Comparison of ENCODE assay signal across 9 cellular contexts in the genomic region with DNA sequence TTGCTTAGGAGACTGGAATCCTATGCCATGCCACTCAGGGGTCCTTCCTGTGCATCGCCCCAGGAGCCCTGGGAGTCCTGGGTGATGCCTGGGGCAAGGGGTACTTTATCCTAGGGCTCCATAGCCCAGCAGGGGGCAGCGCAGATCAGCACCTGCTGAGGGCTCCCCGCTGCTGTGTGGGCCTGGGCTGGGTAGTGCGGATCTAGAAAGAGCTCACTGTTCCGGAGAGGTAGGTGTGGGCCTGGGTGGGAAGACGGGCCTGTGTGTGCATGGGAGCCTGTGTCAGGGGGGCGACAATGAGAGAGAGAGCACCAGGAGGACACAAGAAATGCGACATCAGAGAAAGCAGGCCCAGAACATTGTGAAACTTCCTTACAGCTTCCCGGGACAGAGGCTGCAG. TPM values are rescaled to one million over a fixed set of nuclear protein-coding genes. Genes with fewer than 3 reads are reported as not detected.
DNase-seq lines count a peak whose midpoint lies in the region; ATAC-seq and TF ChIP-seq lines count a peak whose summit lies in the region.
"Had no signal": no experiment of that assay in that cellular context is flagged by ENCODE, and none has a peak within 500 bp of the region (broad histone marks: within the 10 kb centered on the region; RNA-seq: fewer than 3 reads in every experiment).

No MANE protein-coding gene starts in this region.

- H3K36me3 Mint-ChIP-seq in endothelial cell (ENCODE audit: low read depth, unreplicated experiment), result peaks cover 3% of the 10 kb centered on the region
- no peaks in the 10 kb centered on the region for H3K36me3 Mint-ChIP-seq in naive thymus-derived CD8-positive, alpha-beta T cell
- H3K36me3 Mint-ChIP-seq: activated naive CD4-positive, alpha-beta T cell treated with anti-CD3 and anti-CD28 coated beads, Interleukin-2, amount 50 U/mL, for 24 hours had no signal

- H3K9me3 ChIP-seq in vagina, result no peaks in the 10 kb centered on the region

- no peak overlapping the region for H3K4me3 ChIP-seq in vagina

- H3K9me3 Mint-ChIP-seq in endothelial cell (ENCODE audit: unreplicated experiment), result no peaks in the 10 kb centered on the region
- H3K9me3 Mint-ChIP-seq in naive thymus-derived CD8-positive, alpha-beta T cell, result no peaks in the 10 kb centered on the region
- H3K9me3 Mint-ChIP-seq: activated naive CD4-positive, alpha-beta T cell treated with anti-CD3 and anti-CD28 coated beads, Interleukin-2, amount 50 U/mL, for 24 hours had no signal

- intact Hi-C loops in vagina (cut with DNase I), result no loop called here

- peaks cover 42% of the 10 kb centered on the region for H3K4me1 ChIP-seq in vagina

- H3K27me3 ChIP-seq in vagina, result no peaks in the 10 kb centered on the region

- TF ChIP-seq POLR2A in vagina (IDR thresholded peaks at IDR 0.05), result no peak

- ATAC-seq in naive thymus-derived CD8-positive, alpha-beta T cell, result peak; percentile 22 to 37

- POLR2A ChIA-PET in naive thymus-derived CD8-positive, alpha-beta T cell (lab: Charles Lee), result no interaction called here

- no peak overlapping the region for H3K27ac Mint-ChIP-seq in endothelial cell (ENCODE audit: unreplicated experiment)
- peak overlapping the region in 1 of 10 donors; percentile 39 for H3K27ac Mint-ChIP-seq in naive thymus-derived CD8-positive, alpha-beta T cell
- H3K27ac Mint-ChIP-seq: activated naive CD4-positive, alpha-beta T cell treated with anti-CD3 and anti-CD28 coated beads, Interleukin-2, amount 50 U/mL, for 24 hours had no signal

- DNase-seq in activated T-cell treated with anti-CD3 and anti-CD28 coated beads for 48 hours (ENCODE audit: low read depth) (peak; percentile 47), SK-N-DZ (ENCODE audit: low spot score) (peak; percentile 62), endothelial cell (ENCODE audit: low spot score) (peak; percentile 89), vagina (ENCODE audit: extremely low spot score in 2 of 2) (no peak), NCI-H748 treated with DMSO at 0.1 percent for 48 hours (lab: John Stamatoyannopoulos, UW) (no peak), NCI-H146 (lab: John Stamatoyannopoulos, UW) (no peak)
- no peak for DNase-seq in activated T-cell treated with anti-CD3 and anti-CD28 coated beads, Interleukin-2, amount 50 U/mL, for 1 hour
- peak in 5 of 10 donors; percentile 10 to 63 (median 15) for DNase-seq in naive thymus-derived CD8-positive, alpha-beta T cell

- TF ChIP-seq CTCF in endothelial cell (IDR thresholded peaks at IDR 0.05; ENCODE audit: unreplicated experiment) (peak; percentile 69), vagina (IDR thresholded peaks at IDR 0.05) (peak in 2 of 3 experiments; percentile 32 to 50)

- peaks cover 14% of the 10 kb centered on the region for H3K27me3 Mint-ChIP-seq in endothelial cell (ENCODE audit: unreplicated experiment)
- peaks cover 0 to 2% (median 0%) of the 10 kb centered on the region in 5 donors for H3K27me3 Mint-ChIP-seq in naive thymus-derived CD8-positive, alpha-beta T cell

- H3K27ac ChIP-seq in vagina, result no peak overlapping the region

- H3K4me1 Mint-ChIP-seq in endothelial cell (ENCODE audit: unreplicated experiment), result peaks cover 31% of the 10 kb centered on the region
- peaks cover 0 to 1% (median 0%) of the 10 kb centered on the region in 4 donors for H3K4me1 Mint-ChIP-seq in naive thymus-derived CD8-positive, alpha-beta T cell
- H3K4me1 Mint-ChIP-seq: activated naive CD4-positive, alpha-beta T cell treated with anti-CD3 and anti-CD28 coated beads, Interleukin-2, amount 50 U/mL, for 24 hours had no signal

- H3K36me3 ChIP-seq in vagina, result no peaks in the 10 kb centered on the region

- no peak overlapping the region for H3K4me3 Mint-ChIP-seq in endothelial cell (ENCODE audit: unreplicated experiment)
- no peak overlapping the region for H3K4me3 Mint-ChIP-seq in naive thymus-derived CD8-positive, alpha-beta T cell
- H3K4me3 Mint-ChIP-seq: activated naive CD4-positive, alpha-beta T cell treated with anti-CD3 and anti-CD28 coated beads, Interleukin-2, amount 50 U/mL, for 24 hours had no signal

RNA-seq across cellular contexts. Expression of gene DAB2IP, which starts 11.4 kb away (rescaled TPM):
- 19.9 and 27.0 TPM in 2 replicates for polyA plus RNA-seq in SK-N-DZ (2014; cell fraction: cytosol; rRNA removed)
- polyA plus RNA-seq in SK-N-DZ (2014; cell fraction: nucleus; rRNA removed), result 18.5 and 25.6 TPM in 2 replicates
- total RNA-seq in endothelial cell (ENCODE audit: unreplicated experiment) (104 TPM), vagina (38.8 TPM)
- total RNA-seq in naive thymus-derived CD8-positive, alpha-beta T cell, result not detected
- polyA plus RNA-seq in naive thymus-derived CD8-positive, alpha-beta T cell, result not detected

Comparison
In these comparisons a context has a peak if more than half of its experiments do, and no peak if none do; other contexts are left out.
1. DNase-seq: peak in activated T-cell treated with anti-CD3 and anti-CD28 coated beads for 48 hours (single experiment), SK-N-DZ (single experiment) and endothelial cell (single experiment); none in activated T-cell treated with anti-CD3 and anti-CD28 coated beads, Interleukin-2, amount 50 U/mL, for 1 hour (single experiment), vagina (0 of 2), NCI-H748 treated with DMSO at 0.1 percent for 48 hours (single experiment) and NCI-H146 (single experiment).
2. RNA of gene DAB2IP, which starts 11.4 kb away (total RNA-seq): 104 TPM in endothelial cell (single experiment) and 38.8 TPM in vagina (single experiment); not detected in naive thymus-derived CD8-positive, alpha-beta T cell; every median in the first group is over 10 times any median in the second.